ENCODE assay signal across 8 cellular contexts in the genomic region with DNA sequence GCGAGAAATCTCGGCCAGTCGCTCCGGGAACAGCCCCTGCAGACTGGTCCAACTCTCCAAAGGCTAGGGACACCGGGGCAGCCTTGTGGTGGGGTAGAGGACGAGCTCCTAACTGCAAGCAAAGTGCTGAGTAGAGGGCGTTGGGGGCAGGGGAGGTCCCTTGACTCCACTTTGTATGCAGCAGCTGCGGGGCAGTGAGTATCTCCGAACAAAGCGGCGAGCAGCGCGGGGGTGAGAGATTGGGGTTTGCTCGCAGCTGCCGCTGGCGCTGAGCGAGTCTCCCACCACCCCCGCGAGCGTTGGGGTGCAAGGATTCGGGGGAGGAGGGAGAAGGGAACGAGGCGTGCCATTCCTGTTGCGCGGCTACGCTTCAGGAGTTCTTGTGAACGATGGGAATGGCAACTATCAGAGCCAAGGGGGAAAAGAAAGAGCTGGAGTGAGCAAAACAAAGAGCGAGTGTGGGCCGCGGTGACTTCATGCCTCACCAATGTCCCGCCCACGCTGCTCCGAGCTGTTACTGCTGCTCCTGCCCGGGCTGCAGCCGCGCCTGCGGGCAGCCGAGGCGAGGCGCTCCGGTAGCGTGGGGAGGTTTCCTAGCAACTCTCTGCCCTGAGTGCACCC.
DNase-seq lines count a peak whose midpoint lies in the region; ATAC-seq and TF ChIP-seq lines count a peak whose summit lies in the region.

No MANE protein-coding gene starts in this region.

- peak; percentile 51 for TF ChIP-seq POLR2A in GM18505 (IDR thresholded peaks at IDR 0.05; ENCODE audit: borderline replicate concordance, extremely low read depth, insufficient read depth, insufficient read length)

- ATAC-seq in GM18505 (IDR thresholded peaks at IDR 0.05; ENCODE audit: unreplicated experiment): peak; percentile 65
- ATAC-seq in HG02884 (IDR thresholded peaks at IDR 0.05; ENCODE audit: unreplicated experiment): peak; percentile 60

- TF ChIP-seq CTCF in epithelial cell of esophagus (IDR thresholded peaks at IDR 0.05; ENCODE audit: insufficient read depth, low read depth, low read length, missing control alignments): no peak

- in situ Hi-C loops in ACHN (cut with HindIII; ENCODE audit: low pct_ligation_motif_present, low pct_unique_long_range_greater_than_20kb, low sequenced_read_pairs): no loop called here

- peak overlapping the region; percentile 90 for H3K4me3 ChIP-seq in epithelial cell of esophagus (ENCODE audit: low read length)

- peak; percentile 97 for DNase-seq in ACHN
- peak; percentile 66 for DNase-seq in NCI-H2029 treated with DMSO at 0.1 percent for 48 hours (lab: John Stamatoyannopoulos, UW)
- peak; percentile 24 to 42 for DNase-seq in activated CD4-positive, alpha-beta T cell treated with anti-CD3 and anti-CD28 coated beads, Interleukin-2, amount 50 U/mL, for 24 hours (ENCODE audit: low read depth in 1 of 2, low spot score in 1 of 2)
- peak; percentile 98 for DNase-seq in epithelial cell of esophagus (ENCODE audit: low read depth)
- peak; percentile 85 for DNase-seq in midbrain (lab: John Stamatoyannopoulos, UW)
- DNase-seq in stimulated activated CD8-positive, alpha-beta memory T cell treated with anti-CD3 and anti-CD28 coated beads, Interleukin-4, amount 100 ng/mL, for 24 hours (ENCODE audit: low read depth): peak; percentile 68

Comparison
In these comparisons a context has a peak if more than half of its experiments do, and no peak if none do; other contexts are left out.
1. Peak in every context shown above with its lines: DNase-seq, ATAC-seq and H3K4me3 ChIP-seq.
2. DNase-seq: peak in every context shown above with its lines; median percentile 98 in epithelial cell of esophagus; 97 in ACHN; 85 in midbrain; 68 in stimulated activated CD8-positive, alpha-beta memory T cell treated with anti-CD3 and anti-CD28 coated beads, Interleukin-4, amount 100 ng/mL, for 24 hours; 66 in NCI-H2029 treated with DMSO at 0.1 percent for 48 hours; 33 in activated CD4-positive, alpha-beta T cell treated with anti-CD3 and anti-CD28 coated beads, Interleukin-2, amount 50 U/mL, for 24 hours.